In the genomic region with DNA sequence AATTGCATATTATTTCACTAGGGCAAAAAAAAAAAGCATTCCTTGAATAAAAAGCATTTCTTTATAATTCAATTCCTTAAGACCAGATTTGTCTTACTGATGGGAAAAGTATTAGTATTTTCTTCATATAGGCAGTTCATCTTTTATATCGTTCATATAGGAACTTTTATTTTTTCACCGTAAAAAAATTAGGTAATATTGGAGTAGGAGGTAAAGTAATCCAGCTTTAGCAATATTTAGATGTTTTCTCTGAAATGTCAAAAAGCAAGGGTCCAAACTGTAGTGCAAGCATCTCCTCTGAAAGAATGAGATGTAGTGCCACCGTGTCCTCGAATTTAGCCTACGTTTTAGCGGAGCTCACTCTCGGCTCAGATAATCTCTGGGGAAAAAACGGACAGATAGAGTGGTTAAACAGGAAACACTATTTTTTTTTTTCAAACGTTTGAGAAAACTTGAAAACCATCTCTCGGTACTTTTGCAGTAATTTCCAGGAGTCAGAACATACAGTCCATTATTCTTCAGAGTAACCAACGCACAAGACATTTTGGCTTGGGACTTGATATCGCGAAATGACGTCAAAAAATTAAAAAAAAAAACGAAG, we compare ENCODE assay signal across 8 cellular contexts. TPM values are rescaled to one million over a fixed set of nuclear protein-coding genes. Genes with fewer than 3 reads are reported as not detected.
DNase-seq lines count a peak whose midpoint lies in the region; ATAC-seq, FAIRE-seq and TF ChIP-seq lines count a peak whose summit lies in the region.

No MANE protein-coding gene starts in this region.

- TSS peak; percentile 77 for BruUV-seq in PC-3 (replicated peaks; lab: Mats Ljungman, UMichigan)

- intact Hi-C loops in PC-3 (cut with micrococcal nuclease), result loop anchor here (5.0 kb wide), 1 partner anchor 87 kb away; no protein-coding TSS in a partner anchor

- peak overlapping the region; percentile 99 for H3K9ac ChIP-seq in PC-3 (ENCODE audit: low read length)

- peak overlapping the region; percentile 89 for H3K27ac ChIP-seq in PC-3 (ENCODE audit: low read length)

- ATAC-seq in GM21515 (IDR thresholded peaks at IDR 0.05; ENCODE audit: unreplicated experiment) (peak; percentile 1), PC-3 (peak; percentile 5; the same call in 1 of the 2 replicates), GM21528 (IDR thresholded peaks at IDR 0.05; ENCODE audit: low FRiP score, unreplicated experiment) (no peak), GM19452 (IDR thresholded peaks at IDR 0.05; ENCODE audit: unreplicated experiment) (no peak)

- H3K27ac Mint-ChIP-seq in osteocyte (ENCODE audit: unreplicated experiment), result peak overlapping the region; percentile 90

- H3F3A ChIP-seq in PC-3 (ENCODE audit: low read length, unreplicated experiment), result no peaks in the 10 kb centered on the region

- peak overlapping the region; percentile 86 for H3K4me3 Mint-ChIP-seq in osteocyte (ENCODE audit: unreplicated experiment)

- POLR2A ChIA-PET in PC-3 (lab: Charles Lee; ENCODE audit: unreplicated experiment), result interaction anchor here (0.5 to 1.0 kb wide), 10 partner anchors 15 to 726 kb away, joined by 3 to 10 read pairs (median 5); no protein-coding TSS in a partner anchor

- peaks cover 2% of the 10 kb centered on the region for H3K36me3 Mint-ChIP-seq in osteocyte (ENCODE audit: unreplicated experiment)

- no peaks in the 10 kb centered on the region for H4K20me1 ChIP-seq in PC-3 (ENCODE audit: low read length)

- CTCF ChIA-PET in PC-3 (lab: Charles Lee), result interaction anchor here (0.7 kb wide), 2 partner anchors 111 to 161 kb away, joined by 3 read pairs; no protein-coding TSS in a partner anchor

- H3K4me2 ChIP-seq in PC-3 (ENCODE audit: low read length), result peak overlapping the region; percentile 90

- H3K27me3 Mint-ChIP-seq in osteocyte (ENCODE audit: unreplicated experiment), result peaks cover 81% of the 10 kb centered on the region

- H3K9me3 ChIP-seq in PC-3 (ENCODE audit: low read length), result no peaks in the 10 kb centered on the region

- peak; percentile 78 for FAIRE-seq in endometrium (lab: Jason Lieb, UNC)

- DNase-seq in PC-3 (peak; percentile 81), osteocyte (ENCODE audit: extremely low spot score, unreplicated experiment) (no peak), GM10266 (ENCODE audit: extremely low spot score) (no peak)
- no peak for DNase-seq in activated CD8-positive, alpha-beta memory T cell treated with anti-CD3 and anti-CD28 coated beads, Interleukin-2, amount 50 U/mL, for 4 hours

- TF ChIP-seq CTCF in PC-3 (conservative IDR thresholded peaks at IDR 0.05; ENCODE audit: low read depth, low read length), result no peak
- no peak for TF ChIP-seq CTCF in osteocyte (IDR thresholded peaks at IDR 0.05)
- TF ChIP-seq CTCF in GM10266 (IDR thresholded peaks at IDR 0.05; ENCODE audit: control insufficient read depth, insufficient read depth, low read depth, missing control alignments), result no peak

- H3K9me3 Mint-ChIP-seq in osteocyte (ENCODE audit: unreplicated experiment), result no peaks in the 10 kb centered on the region

- peaks cover 7% of the 10 kb centered on the region; the same call in 1 of the 2 replicates for H3K79me2 ChIP-seq in PC-3 (ENCODE audit: low read length)

- no peaks in the 10 kb centered on the region for H3K27me3 ChIP-seq in PC-3 (ENCODE audit: low read length)

- H3K9me2 ChIP-seq in PC-3 (replicated peaks; ENCODE audit: low read length), result no peaks in the 10 kb centered on the region

- H3K4me1 ChIP-seq in PC-3 (ENCODE audit: insufficient read depth, low read length), result peaks cover 26% of the 10 kb centered on the region

- peaks cover 18% of the 10 kb centered on the region for H3K4me1 Mint-ChIP-seq in osteocyte (ENCODE audit: unreplicated experiment)

- H3K36me3 ChIP-seq in PC-3 (ENCODE audit: low read depth, low read length), result no peaks in the 10 kb centered on the region

- peak overlapping the region; percentile 81 for H2AFZ ChIP-seq in PC-3 (ENCODE audit: low read length)

- peak overlapping the region; percentile 91 for H3K4me3 ChIP-seq in PC-3 (ENCODE audit: low read length)

RNA-seq across cellular contexts. Expression of gene SPAG6, which starts 5.4 kb away (rescaled TPM):
- total RNA-seq in PC-3 (2014; rRNA removed), result 0.04 and 0.12 TPM in 2 replicates
- not detected in 2 replicates for total RNA-seq in osteocyte

RNA-seq across cellular contexts. Expression of gene BMI1, which starts 19.0 kb away (rescaled TPM):
- total RNA-seq in PC-3 (2014; rRNA removed), result 119 and 124 TPM in 2 replicates
- 41.7 and 48.5 TPM in 2 replicates for total RNA-seq in osteocyte

RNA-seq across cellular contexts. Expression of gene COMMD3, which starts 23.7 kb away (rescaled TPM):
- total RNA-seq in PC-3 (2014; rRNA removed), result 86.4 and 86.6 TPM in 2 replicates
- 69.1 and 69.6 TPM in 2 replicates for total RNA-seq in osteocyte

Comparison
In these comparisons a context has a peak if more than half of its experiments do, and no peak if none do; other contexts are left out.
1. ATAC-seq: peak in GM21515 (single experiment) and PC-3 (single experiment); none in GM21528 (single experiment) and GM19452 (single experiment).